1 cellular context compared by ENCODE assay signal in genomic region chr19:8304841-8305621, GRCh38.
TF ChIP-seq lines count a peak whose summit lies in the region.

No MANE protein-coding gene starts in this region.

TF ChIP-seq in WTC11, 78 proteins besides CTCF, POLR2A, EP300 and RAD21 (continued from another document):
- TF ChIP-seq PRDM15 (CRISPR knock-in tag; IDR thresholded peaks at IDR 0.05) (no peak), ZNF416 (CRISPR knock-in tag; IDR thresholded peaks at IDR 0.05) (no peak), SMAD3 (CRISPR knock-in tag; IDR thresholded peaks at IDR 0.05; ENCODE audit: borderline replicate concordance) (0 out of 2 replicates have a peak, but pooled peaks have one; percentile 12)
